8 cellular contexts compared by ENCODE assay signal in genomic region chr3:129316121-129317013, GRCh38. TPM values are rescaled to one million over a fixed set of nuclear protein-coding genes. Genes with fewer than 3 reads are reported as not detected.
DNase-seq lines count a peak whose midpoint lies in the region; ATAC-seq and TF ChIP-seq lines count a peak whose summit lies in the region.

No MANE protein-coding gene starts in this region.

- H3K27me3 ChIP-seq in Caco-2 (replicated peaks; ENCODE audit: control insufficient read depth, insufficient read depth, low read length) = no peaks in the 10 kb centered on the region

- H3K27me3 Mint-ChIP-seq in Caco-2 (ENCODE audit: insufficient read depth, unreplicated experiment) (no peaks in the 10 kb centered on the region), progenitor cell of endocrine pancreas (no peaks in the 10 kb centered on the region)

- peak overlapping the region; percentile 91 for H3K27ac Mint-ChIP-seq in Caco-2 (ENCODE audit: unreplicated experiment)
- peak overlapping the region; percentile 91 for H3K27ac Mint-ChIP-seq in progenitor cell of endocrine pancreas

- CTCF ChIA-PET in Caco-2 (lab: Charles Lee) = interaction anchor here (0.7 to 1.8 kb wide), 10 partner anchors 8 to 346 kb away, joined by 3 to 7 read pairs (median 4); partner anchors contain the start of gene HMCES

- peaks cover 39% of the 10 kb centered on the region for H3K36me3 Mint-ChIP-seq in Caco-2 (ENCODE audit: insufficient read depth, unreplicated experiment)
- H3K36me3 Mint-ChIP-seq in progenitor cell of endocrine pancreas (ENCODE audit: insufficient read depth) = no peaks in the 10 kb centered on the region

- no peaks in the 10 kb centered on the region for H3K9me3 ChIP-seq in Caco-2

- H3K9me3 Mint-ChIP-seq in Caco-2 (ENCODE audit: unreplicated experiment) = no peaks in the 10 kb centered on the region
- H3K9me3 Mint-ChIP-seq in progenitor cell of endocrine pancreas (ENCODE audit: low read depth) = no peaks in the 10 kb centered on the region

- peak; percentile 49 to 66 for TF ChIP-seq CTCF in Caco-2 (IDR thresholded peaks at IDR 0.05; ENCODE audit: insufficient read depth in 1 of 2, low read depth in 1 of 2, low read length in 1 of 2, severe bottlenecking in 1 of 2, unreplicated experiment in 1 of 2)
- TF ChIP-seq CTCF in progenitor cell of endocrine pancreas (IDR thresholded peaks at IDR 0.05; ENCODE audit: unreplicated experiment) = peak; percentile 61

- ATAC-seq in GM21528 (IDR thresholded peaks at IDR 0.05; ENCODE audit: low FRiP score, unreplicated experiment) (peak; percentile 42), left cardiac atrium (peak; percentile 62 to 65)

- DNase-seq in Caco-2 (peak; percentile 89 to 94), MV-4-11 (lab: John Stamatoyannopoulos, UW) (peak; percentile 64), T follicular helper cell (ENCODE audit: low read depth) (peak; percentile 87), left cardiac atrium (peak; percentile 88), progenitor cell of endocrine pancreas (ENCODE audit: low spot score, unreplicated experiment) (peak; percentile 84), ureter (ENCODE audit: low spot score) (peak; percentile 93)

- peaks cover 11% of the 10 kb centered on the region for H3K4me1 ChIP-seq in Caco-2

- H3K4me3 ChIP-seq in Caco-2 (ENCODE audit: low read depth, low read length) = peak overlapping the region; percentile 96

- POLR2A ChIA-PET in Caco-2 (lab: Charles Lee) = interaction anchor here (0.6 to 1.8 kb wide), 7 partner anchors 12 to 122 kb away, joined by 3 to 17 read pairs (median 5); partner anchors contain the start of genes COPG1 and HMCES

- peak overlapping the region; percentile 29 for H3K27ac ChIP-seq in adipose tissue (ENCODE audit: low read depth, low read length)

- intact Hi-C loops in Caco-2 (cut with micrococcal nuclease; ENCODE audit: unreplicated experiment) (loop anchor here (10.0 kb wide), 1 partner anchor 192 kb away; the partner anchor contains the start of gene RAB43), left cardiac atrium (cut with DNase I) (no loop called here)

- peak overlapping the region; percentile 89 for H3K4me3 Mint-ChIP-seq in Caco-2 (ENCODE audit: unreplicated experiment)
- peak overlapping the region; percentile 77 for H3K4me3 Mint-ChIP-seq in progenitor cell of endocrine pancreas (ENCODE audit: low read depth)

- H3K36me3 ChIP-seq in Caco-2 (ENCODE audit: control insufficient read depth, insufficient read depth, low read length) = no peaks in the 10 kb centered on the region

- BruUV-seq in Caco-2 (replicated peaks; lab: Mats Ljungman, UMichigan) = no TSS peak

- 0% methylated on average over 65 to 81 of the region's 81 CpGs for WGBS in adipose tissue, 3 donors

- peaks cover 7% of the 10 kb centered on the region for H3K4me1 Mint-ChIP-seq in Caco-2 (ENCODE audit: low read depth, unreplicated experiment)
- peaks cover 6% of the 10 kb centered on the region for H3K4me1 Mint-ChIP-seq in progenitor cell of endocrine pancreas (ENCODE audit: low read depth)

RNA-seq across cellular contexts. Expression of gene HMCES, which starts 37.7 kb away (rescaled TPM):
- total RNA-seq in Caco-2 (2022) = 47.7 and 47.9 TPM in 2 replicates
- polyA plus RNA-seq in adipose tissue = 10 to 100 TPM; 10.4 to 41.6 (median 28.6) TPM
- 10 to 100 TPM; 44.6 to 46.7 TPM for total RNA-seq in left cardiac atrium
- 35.3 TPM in 2 replicates for total RNA-seq in progenitor cell of endocrine pancreas
- total RNA-seq in ureter = 32.2 TPM

Comparison
In these comparisons a context has a peak if more than half of its experiments do, and no peak if none do; other contexts are left out.
1. Peak in every context shown above with its lines: DNase-seq, ATAC-seq, H3K4me3 ChIP-seq and H3K27ac ChIP-seq.